ENCODE assay signal across 24 cellular contexts in genomic region chr2:5093518-5093917, GRCh38.
"Had no signal": no experiment of that assay in that cellular context is flagged by ENCODE, and none has a peak within 500 bp of the region (broad histone marks: within the 10 kb centered on the region; RNA-seq: fewer than 3 reads in every experiment).

No MANE protein-coding gene starts in this region.

- H3K36me3 ChIP-seq: neutrophil, pancreas, prostate gland, right lobe of liver, sigmoid colon, stomach, thoracic aorta, thyroid gland, tibial nerve, upper lobe of left lung, vagina had no signal

- H3K27me3 ChIP-seq: neutrophil, pancreas, right lobe of liver, sigmoid colon, stomach, thyroid gland, tibial nerve, upper lobe of left lung, vagina had no signal

- H3K4me3 ChIP-seq: pancreas, prostate gland, right lobe of liver, sigmoid colon, stomach, thoracic aorta, thyroid gland, tibial nerve, upper lobe of left lung, vagina had no signal

- H3K9me3 ChIP-seq: neutrophil, pancreas, prostate gland, right lobe of liver, thoracic aorta, thyroid gland, vagina had no signal

- H3K27ac ChIP-seq: neutrophil, pancreas, prostate gland, right lobe of liver, sigmoid colon, stomach, thoracic aorta, thyroid gland, tibial nerve, upper lobe of left lung, vagina had no signal

- ATAC-seq: natural killer cell treated with Interleukin-12 subunit alpha and Interleukin-12 subunit beta and Interleukin-15 and Interleukin-18, amount 100 ng/mL, for 72 hours; pancreas; right cardiac atrium; right lobe of liver; stimulated activated effector memory CD8-positive, alpha-beta T cell treated with anti-CD3 and anti-CD28 coated beads, Interleukin-12 subunit alpha, Interleukin-12 subunit beta, amount 100 ng/mL, for 72 hours; stimulated activated naive B cell treated with anti-CD40 and anti-IgM and Interleukin-4, amounts not matched to agents 10 μg/mL and 1 μg/mL and 100 μg/mL, for 72 hours had no signal

- DNase-seq: nephron progenitor cell; nucleus accumbens; pancreas; retina; right cardiac atrium; right lobe of liver; sigmoid colon; small intestine; stimulated activated CD4-positive, alpha-beta T cell treated with anti-CD3 and anti-CD28 coated beads, Interleukin-15, amount 100 ng/mL, for 24 hours; stimulated activated CD4-positive, alpha-beta T cell treated with anti-CD3 and anti-CD28 coated beads, Interleukin-2, amount 100 ng/mL, for 24 hours; stimulated activated CD4-positive, alpha-beta T cell treated with anti-CD3 and anti-CD28 coated beads, Interleukin-2, amount 100 ng/mL, for 48 hours; stimulated activated CD4-positive, alpha-beta T cell treated with anti-CD3 and anti-CD28 coated beads, Interleukin-4, amount 100 ng/mL, for 24 hours; stimulated activated naive B cell treated with anti-CD40 and anti-IgM and Interleukin-4, amounts not matched to agents 10 μg/mL and 1 μg/mL and 100 μg/mL, for 72 hours; stimulated activated naive CD4-positive, alpha-beta T cell treated with Interleukin-2 at 50 U/mL for 16 hours; stomach; thyroid gland; upper lobe of left lung had no signal

- H3K4me1 ChIP-seq: pancreas, prostate gland, right lobe of liver, stomach, thyroid gland, tibial nerve, upper lobe of left lung, vagina had no signal
